In genomic region chr22:31829505-31829904, GRCh38 we compare ENCODE assay signal across 8 cellular contexts.
A peak's percentile ranks its signal among the peaks of the same experiment; 100 is the strongest.
DNase-seq lines count a peak whose midpoint lies in the region; ATAC-seq and TF ChIP-seq lines count a peak whose summit lies in the region.

No MANE protein-coding gene starts in this region.

- H3K9me3 Mint-ChIP-seq in activated CD8-positive, alpha-beta T cell treated with anti-CD3 and anti-CD28 coated beads for 36 hours: no peaks in the 10 kb centered on the region

- H3K4me1 Mint-ChIP-seq in activated CD8-positive, alpha-beta T cell treated with anti-CD3 and anti-CD28 coated beads for 36 hours (ENCODE audit: low read depth): peaks cover 30% of the 10 kb centered on the region

- no peak overlapping the region for H3K4me3 ChIP-seq in AG09309 (ENCODE audit: control insufficient read depth, low read depth, low read length)

- CTCF ChIA-PET in activated CD8-positive, alpha-beta T cell treated with anti-CD3 and anti-CD28 coated beads for 36 hours (lab: Charles Lee): no interaction called here

- H3K4me3 Mint-ChIP-seq in activated CD8-positive, alpha-beta T cell treated with anti-CD3 and anti-CD28 coated beads for 36 hours: no peak overlapping the region

- no peaks in the 10 kb centered on the region for H3K27me3 Mint-ChIP-seq in activated CD8-positive, alpha-beta T cell treated with anti-CD3 and anti-CD28 coated beads for 36 hours

- ATAC-seq in activated CD8-positive, alpha-beta T cell treated with anti-CD3 and anti-CD28 coated beads for 36 hours: peak; percentile 93
- ATAC-seq in GM21717 (IDR thresholded peaks at IDR 0.05; ENCODE audit: unreplicated experiment) (no peak), sciatic nerve (no peak)

- TF ChIP-seq CTCF in AG09309 (IDR thresholded peaks at IDR 0.05; ENCODE audit: control insufficient read depth, insufficient read depth, low read depth, low read length, missing control alignments): no peak
- no peak for TF ChIP-seq CTCF in activated CD8-positive, alpha-beta T cell treated with anti-CD3 and anti-CD28 coated beads for 36 hours (IDR thresholded peaks at IDR 0.05)

- H3K27ac Mint-ChIP-seq in activated CD8-positive, alpha-beta T cell treated with anti-CD3 and anti-CD28 coated beads for 36 hours: peak overlapping the region; percentile 88

- peaks cover 38% of the 10 kb centered on the region for H3K36me3 Mint-ChIP-seq in activated CD8-positive, alpha-beta T cell treated with anti-CD3 and anti-CD28 coated beads for 36 hours (ENCODE audit: low read depth)

- DNase-seq in AG09309 (ENCODE audit: low read depth): peak; percentile 73
- DNase-seq in HPDE6-E6E7 (ENCODE audit: extremely low spot score): peak; percentile 94
- peak; percentile 72 for DNase-seq in activated CD8-positive, alpha-beta T cell treated with anti-CD3 and anti-CD28 coated beads for 36 hours
- peak; percentile 74 for DNase-seq in foreskin melanocyte
- peak; percentile 20 to 33 for DNase-seq in stimulated activated CD8-positive, alpha-beta memory T cell treated with anti-CD3 and anti-CD28 coated beads, Interleukin-2, amount 100 ng/mL, for 48 hours (ENCODE audit: low read depth in 2 of 2)
- DNase-seq in DMS153 (lab: John Stamatoyannopoulos, UW): no peak
- DNase-seq in sciatic nerve (ENCODE audit: low spot score): no peak

- POLR2A ChIA-PET in activated CD8-positive, alpha-beta T cell treated with anti-CD3 and anti-CD28 coated beads for 36 hours (lab: Charles Lee): interaction anchor here (1.1 kb wide), 1 partner anchor 11 kb away, joined by 3 read pairs; no protein-coding TSS in a partner anchor

- intact Hi-C loops in activated CD8-positive, alpha-beta T cell treated with anti-CD3 and anti-CD28 coated beads for 36 hours (cut with micrococcal nuclease): loop anchor here (10.0 kb wide), 1 partner anchor 165 kb away; the partner anchor contains the start of gene PISD
- intact Hi-C loops in sciatic nerve (cut with DNase I): no loop called here

Comparison
In these comparisons a context has a peak if more than half of its experiments do, and no peak if none do; other contexts are left out.
1. DNase-seq: peak in AG09309 (single experiment), HPDE6-E6E7 (single experiment), activated CD8-positive, alpha-beta T cell treated with anti-CD3 and anti-CD28 coated beads for 36 hours (single experiment), foreskin melanocyte (single experiment) and stimulated activated CD8-positive, alpha-beta memory T cell treated with anti-CD3 and anti-CD28 coated beads, Interleukin-2, amount 100 ng/mL, for 48 hours (2 of 2); none in DMS153 (single experiment) and sciatic nerve (single experiment).